In the genomic region with DNA sequence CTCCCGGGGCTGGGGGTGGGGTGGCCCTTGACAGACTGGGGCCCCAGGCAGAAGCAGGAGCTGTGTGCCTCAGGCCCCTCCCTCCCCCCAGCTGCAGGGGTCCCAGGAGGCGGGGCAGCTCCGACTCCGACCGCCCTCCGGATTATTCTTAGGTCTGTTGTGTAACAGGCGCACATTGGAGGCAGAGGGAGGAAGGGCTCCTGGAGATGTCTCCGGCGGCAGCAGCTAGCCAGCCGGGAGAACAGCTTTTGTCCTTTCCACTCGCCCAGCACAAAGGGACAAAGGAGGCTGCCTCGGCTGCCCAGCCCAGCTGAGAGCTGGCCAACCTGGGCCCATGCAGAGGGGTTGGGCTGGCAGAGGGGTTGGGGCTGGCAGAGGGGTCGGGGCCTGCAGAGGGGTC, we compare ENCODE assay signal across 19 cellular contexts. TPM values are rescaled to one million over a fixed set of nuclear protein-coding genes. Genes with fewer than 3 reads are reported as not detected.
DNase-seq lines count a peak whose midpoint lies in the region; TF ChIP-seq lines count a peak whose summit lies in the region.
"Had no signal": no experiment of that assay in that cellular context is flagged by ENCODE, and none has a peak within 500 bp of the region (broad histone marks: within the 10 kb centered on the region; RNA-seq: fewer than 3 reads in every experiment).

No MANE protein-coding gene starts in this region.

- no peaks in the 10 kb centered on the region for H3K9me3 Mint-ChIP-seq in activated naive CD8-positive, alpha-beta T cell treated with anti-CD3 and anti-CD28 coated beads for 36 hours
- H3K9me3 Mint-ChIP-seq: activated T-helper 17 cell treated with anti-CD3 and anti-CD28 coated beads, Interleukin-2, amount 50 U/mL, for 72 hours; natural killer cell; type B pancreatic cell had no signal

- H3K9me2 ChIP-seq in PC-9 (ENCODE audit: insufficient read depth) = no peaks in the 10 kb centered on the region

- no peak overlapping the region for H3K27ac Mint-ChIP-seq in activated naive CD8-positive, alpha-beta T cell treated with anti-CD3 and anti-CD28 coated beads for 36 hours
- H3K27ac Mint-ChIP-seq: activated T-helper 17 cell treated with anti-CD3 and anti-CD28 coated beads, Interleukin-2, amount 50 U/mL, for 72 hours; B cell; type B pancreatic cell had no signal

- H3K4me1 ChIP-seq in stomach (peaks cover 0 to 12% (median 7%) of the 10 kb centered on the region in 4 donors), PC-9 (replicated peaks; ENCODE audit: insufficient read depth) (peaks cover 10% of the 10 kb centered on the region)
- H3K4me1 ChIP-seq: ascending aorta, left ventricle myocardium inferior had no signal

- no peaks in the 10 kb centered on the region for H3K36me3 Mint-ChIP-seq in activated naive CD8-positive, alpha-beta T cell treated with anti-CD3 and anti-CD28 coated beads for 36 hours
- H3K36me3 Mint-ChIP-seq: natural killer cell, type B pancreatic cell had no signal

- H3K27me3 Mint-ChIP-seq in activated naive CD8-positive, alpha-beta T cell treated with anti-CD3 and anti-CD28 coated beads for 36 hours = peaks cover 18% of the 10 kb centered on the region

- intact Hi-C loops in head of caudate nucleus (cut with DNase I) = no loop called here
- intact Hi-C loops in posterior cingulate gyrus (cut with DNase I) = no loop called here
- intact Hi-C loops in stomach (cut with DNase I; ENCODE audit: low total_unique reads) = no loop called here
- intact Hi-C loops in PC-9 (cut with micrococcal nuclease; ENCODE audit: unreplicated experiment) = no loop called here

- H3K9me3 ChIP-seq in stomach (no peaks in the 10 kb centered on the region), PC-9 (ENCODE audit: insufficient read depth, low read depth) (no peaks in the 10 kb centered on the region)
- H3K9me3 ChIP-seq: ascending aorta, left ventricle myocardium inferior had no signal

- TF ChIP-seq CTCF in stomach (IDR thresholded peaks at IDR 0.05) (no peak), PC-9 (conservative IDR thresholded peaks at IDR 0.05) (no peak)

- BruUV-seq in PC-9 (replicated peaks; lab: Mats Ljungman, UMichigan) = no TSS peak

- 10 to 30% (median 26%) methylated on average over 1 to 13 of the region's 13 CpGs for WGBS in stomach, 5 donors

- peaks cover 27% of the 10 kb centered on the region for H3K27me3 ChIP-seq in H7 (ENCODE audit: control insufficient read depth, insufficient read depth, low read length)
- peaks cover 13 to 96% (median 45%) of the 10 kb centered on the region in 3 donors for H3K27me3 ChIP-seq in stomach
- peaks cover 21% of the 10 kb centered on the region for H3K27me3 ChIP-seq in PC-9 (ENCODE audit: insufficient read depth, low read depth)

- H4K20me1 ChIP-seq in PC-9 (ENCODE audit: insufficient read depth) = peaks cover 6% of the 10 kb centered on the region; the same call in 1 of the 2 replicates

- no peak for TF ChIP-seq POLR2A in stomach (IDR thresholded peaks at IDR 0.05)

- H3K36me3 ChIP-seq in H7 (replicated peaks; ENCODE audit: control insufficient read depth, insufficient read depth, low read length) = no peaks in the 10 kb centered on the region
- H3K36me3 ChIP-seq in stomach = no peaks in the 10 kb centered on the region
- H3K36me3 ChIP-seq in PC-9 (ENCODE audit: low read depth) = no peaks in the 10 kb centered on the region
- H3K36me3 ChIP-seq: ascending aorta, left ventricle myocardium inferior had no signal

- H3K79me2 ChIP-seq in PC-9 (ENCODE audit: low read depth) = no peaks in the 10 kb centered on the region
- H3K79me2 ChIP-seq: hepatocyte had no signal

- no peak overlapping the region for H3K4me2 ChIP-seq in PC-9
- H3K4me2 ChIP-seq: hepatocyte had no signal

- H3F3A ChIP-seq in PC-9 (ENCODE audit: insufficient read depth, low read depth) = no peaks in the 10 kb centered on the region; the same call in 1 of the 2 replicates

- H2AFZ ChIP-seq in PC-9 = no peak overlapping the region
- H2AFZ ChIP-seq: hepatocyte had no signal

- POLR2A ChIA-PET in PC-9 (lab: Charles Lee; ENCODE audit: unreplicated experiment) = no interaction called here

- no peak overlapping the region for H3K4me3 Mint-ChIP-seq in activated naive CD8-positive, alpha-beta T cell treated with anti-CD3 and anti-CD28 coated beads for 36 hours
- H3K4me3 Mint-ChIP-seq: activated T-helper 17 cell treated with anti-CD3 and anti-CD28 coated beads, Interleukin-2, amount 50 U/mL, for 72 hours; B cell; natural killer cell; type B pancreatic cell had no signal

- H3K4me3 ChIP-seq in H7 (ENCODE audit: insufficient read depth, low read depth, low read length) (no peak overlapping the region), stomach (no peak overlapping the region), PC-9 (no peak overlapping the region)
- H3K4me3 ChIP-seq: ascending aorta, hepatocyte, left ventricle myocardium inferior had no signal

- no peak for TF ChIP-seq EP300 in stomach (IDR thresholded peaks at IDR 0.05)

- H3K4me1 Mint-ChIP-seq in activated naive CD8-positive, alpha-beta T cell treated with anti-CD3 and anti-CD28 coated beads for 36 hours = peaks cover 1% of the 10 kb centered on the region
- H3K4me1 Mint-ChIP-seq: activated T-helper 17 cell treated with anti-CD3 and anti-CD28 coated beads, Interleukin-2, amount 50 U/mL, for 72 hours; B cell had no signal

- CTCF ChIA-PET in PC-9 (lab: Charles Lee) = no interaction called here

- no peak overlapping the region for H3K27ac ChIP-seq in stomach
- H3K27ac ChIP-seq in PC-9 = no peak overlapping the region
- H3K27ac ChIP-seq: ascending aorta, hepatocyte, left ventricle myocardium inferior had no signal

- DNase-seq in H7 (peak; percentile 93), amniotic epithelial cell (ENCODE audit: low read depth) (peak; percentile 22), head of caudate nucleus (peak; percentile 51 to 89 (median 74)), posterior cingulate gyrus (peak; percentile 64 to 95 (median 68)), stomach (no peak), PC-9 (no peak)
- no peak for DNase-seq in activated naive CD8-positive, alpha-beta T cell treated with anti-CD3 and anti-CD28 coated beads for 36 hours
- no peak for DNase-seq in activated CD4-positive, alpha-beta T cell treated with anti-CD3 and anti-CD28 coated beads for 4 hours
- DNase-seq: DMS79 treated with DMSO at 0.1 percent for 48 hours; KG1; left ventricle myocardium inferior; natural killer cell; NCI-H446 treated with DMSO at 0.1 percent for 48 hours; stimulated activated CD4-positive, alpha-beta T cell treated with anti-CD3 and anti-CD28 coated beads, Interleukin-4, amount 100 ng/mL, for 4 hours had no signal

RNA-seq across cellular contexts. Expression of a gene that starts 29.7 kb away (rescaled TPM):
- total RNA-seq in H7 (2014; rRNA removed; shearing (Covaris generic)) = 0.24 and 0.37 TPM in 2 replicates
- 1 to 10 TPM in 2 of 5 donors, under 1 TPM in 1, not detected in 2; 0.55 to 4.5 (median 1.3) TPM for total RNA-seq in stomach
- polyA plus RNA-seq in stomach = 10 to 100 TPM in 1 of 3 donors, under 1 TPM in 2; 0.75 to 24.9 (median 0.76) TPM
- 0.98 and 1.5 TPM in 2 replicates for total RNA-seq in PC-9 (2021)
- 1 to 10 TPM; 1.2 to 1.4 TPM for total RNA-seq in activated naive CD8-positive, alpha-beta T cell treated with anti-CD3 and anti-CD28 coated beads for 36 hours
- total RNA-seq: ascending aorta had no signal

RNA-seq across cellular contexts. Expression of a gene that starts 34.0 kb away (rescaled TPM):
- total RNA-seq in H7 (2014; rRNA removed; shearing (Covaris generic)) = 75.9 and 89.6 TPM in 2 replicates
- total RNA-seq in stomach (10 to 100 TPM in 3 of 5 donors, 1 to 10 TPM in 1, under 1 TPM in 1; 0.87 to 27.2 (median 17.6) TPM), PC-9 (2021) (24.3 and 26.3 TPM in 2 replicates)
- 10 to 100 TPM; 14.8 to 16.5 (median 15.0) TPM for polyA plus RNA-seq in stomach
- 10 to 100 TPM; 21.5 to 23.7 TPM for total RNA-seq in activated naive CD8-positive, alpha-beta T cell treated with anti-CD3 and anti-CD28 coated beads for 36 hours

RNA-seq across cellular contexts. Expression of a gene that starts 54.8 kb away (rescaled TPM):
- total RNA-seq in H7 (2014; rRNA removed; shearing (Covaris generic)) = 95.4 and 133 TPM in 2 replicates
- total RNA-seq in stomach = 10 to 100 TPM; 58.2 to 73.6 (median 69.6) TPM
- polyA plus RNA-seq in stomach = 10 to 100 TPM; 38.2 to 63.8 (median 53.3) TPM
- total RNA-seq in PC-9 (2021) = 109 and 131 TPM in 2 replicates
- 100 to 1,000 TPM; 161 to 176 TPM for total RNA-seq in activated naive CD8-positive, alpha-beta T cell treated with anti-CD3 and anti-CD28 coated beads for 36 hours

RNA-seq across cellular contexts. Expression of a gene that starts 55.0 kb away (rescaled TPM):
- total RNA-seq in H7 (2014; rRNA removed; shearing (Covaris generic)) = 12.7 and 14.3 TPM in 2 replicates
- total RNA-seq in stomach (10 to 100 TPM in 3 of 5 donors, 1 to 10 TPM in 2; 3.1 to 18.1 (median 15.8) TPM), PC-9 (2021) (47.8 and 51.0 TPM in 2 replicates)
- 1 to 10 TPM; 2.6 to 5.7 (median 3.7) TPM for polyA plus RNA-seq in stomach
- total RNA-seq in activated naive CD8-positive, alpha-beta T cell treated with anti-CD3 and anti-CD28 coated beads for 36 hours = 1 to 10 TPM; 6.8 to 7.8 TPM

Comparison
In these comparisons a context has a peak if more than half of its experiments do, and no peak if none do; other contexts are left out.
1. DNase-seq: peak in H7 (single experiment), amniotic epithelial cell (single experiment), head of caudate nucleus (42 of 42) and posterior cingulate gyrus (10 of 10); none in stomach (single experiment), PC-9 (0 of 2), activated naive CD8-positive, alpha-beta T cell treated with anti-CD3 and anti-CD28 coated beads for 36 hours (single experiment) and activated CD4-positive, alpha-beta T cell treated with anti-CD3 and anti-CD28 coated beads for 4 hours (0 of 2).